ENCODE assay signal across 9 cellular contexts in genomic region chr6:16540804-16541752, GRCh38.
DNase-seq lines count a peak whose midpoint lies in the region; ATAC-seq, FAIRE-seq and TF ChIP-seq lines count a peak whose summit lies in the region.
"Had no signal": no experiment of that assay in that cellular context is flagged by ENCODE, and none has a peak within 500 bp of the region (broad histone marks: within the 10 kb centered on the region; RNA-seq: fewer than 3 reads in every experiment).

No MANE protein-coding gene starts in this region.

- H3K9ac ChIP-seq in kidney (ENCODE audit: low read length in 2 of 2), result peak overlapping the region in 1 of 2 donors; percentile 22

- peak; percentile 4 for TF ChIP-seq CTCF in AG09309 (IDR thresholded peaks at IDR 0.05; ENCODE audit: control insufficient read depth, insufficient read depth, low read depth, low read length, missing control alignments)
- no peak for TF ChIP-seq CTCF in kidney (IDR thresholded peaks at IDR 0.05; ENCODE audit: borderline replicate concordance, extremely low read depth, insufficient read depth)

- no peaks in the 10 kb centered on the region for H3K9me3 ChIP-seq in kidney (ENCODE audit: control insufficient read depth in 1 of 2, low read length in 2 of 2)
- H3K9me3 ChIP-seq in effector memory CD4-positive, alpha-beta T cell (ENCODE audit: control insufficient read depth, low read length), result no peaks in the 10 kb centered on the region
- H3K9me3 ChIP-seq: Caco-2 had no signal

- DNase-seq in AG09309 (ENCODE audit: low read depth) (no peak), kidney (peak; percentile 66), NCI-H526 (lab: John Stamatoyannopoulos, UW) (no peak), activated gamma-delta T cell treated with Interleukin-2 at 50 U/mL for 16 hours (no peak), SHP77 (lab: John Stamatoyannopoulos, UW) (no peak)
- no peak for DNase-seq in effector memory CD4-positive, alpha-beta T cell

- no peak overlapping the region for H3K27ac ChIP-seq in kidney (ENCODE audit: low read depth in 2 of 2, low read length in 2 of 2)
- H3K27ac ChIP-seq in effector memory CD4-positive, alpha-beta T cell (ENCODE audit: insufficient read depth, low read length, poor library complexity, severe bottlenecking), result no peak overlapping the region

- H3K4me3 ChIP-seq in AG09309 (ENCODE audit: control insufficient read depth, low read depth, low read length) (no peak overlapping the region), kidney (ENCODE audit: low read length in 2 of 2) (no peak overlapping the region)
- no peak overlapping the region for H3K4me3 ChIP-seq in effector memory CD4-positive, alpha-beta T cell (ENCODE audit: insufficient read depth, low read depth, low read length, poor library complexity, severe bottlenecking)

- no peaks in the 10 kb centered on the region for H3K36me3 ChIP-seq in kidney (ENCODE audit: control insufficient read depth in 1 of 2, insufficient read depth in 2 of 2, low read length in 2 of 2)
- H3K36me3 ChIP-seq in effector memory CD4-positive, alpha-beta T cell (ENCODE audit: control insufficient read depth, insufficient read depth, low read length), result peaks cover 8% of the 10 kb centered on the region

- H3K4me1 ChIP-seq in kidney (ENCODE audit: control insufficient read depth in 1 of 2, insufficient read depth in 1 of 2, low read depth in 1 of 2, low read length in 2 of 2), result peaks cover 13 to 22% of the 10 kb centered on the region in 2 donors
- H3K4me1 ChIP-seq in effector memory CD4-positive, alpha-beta T cell (ENCODE audit: control insufficient read depth, insufficient read depth, low read length, poor library complexity, severe bottlenecking), result no peaks in the 10 kb centered on the region
- H3K4me1 ChIP-seq: Caco-2 had no signal

- intact Hi-C loops in kidney (cut with DNase I), result no loop called here

- ATAC-seq in GM19452 (IDR thresholded peaks at IDR 0.05; ENCODE audit: unreplicated experiment) (peak; percentile 63), HG03521 (IDR thresholded peaks at IDR 0.05; ENCODE audit: unreplicated experiment) (peak; percentile 43)

- H3K27me3 ChIP-seq in effector memory CD4-positive, alpha-beta T cell (replicated peaks; ENCODE audit: control insufficient read depth, insufficient read depth, low read length, poor library complexity, severe bottlenecking), result no peaks in the 10 kb centered on the region

- FAIRE-seq in kidney (lab: Jason Lieb, UNC), result no peak
